1 cellular context compared by ENCODE assay signal in genomic region chr13:100214886-100215285, GRCh38.
TF ChIP-seq lines count a peak whose summit lies in the region.

No MANE protein-coding gene starts in this region.

TF ChIP-seq in IMR-90, 13 proteins besides CTCF, POLR2A, EP300 and RAD21 (continued from another document):
- TF ChIP-seq RFX5 (IDR thresholded peaks at IDR 0.05; ENCODE audit: low read depth, low read length) (no peak), NFE2L2 (IDR thresholded peaks at IDR 0.05; ENCODE audit: low read depth, low read length) (peak; percentile 81), CEBPB (IDR thresholded peaks at IDR 0.05; ENCODE audit: low read depth, low read length) (peak; percentile 24; the same call in 1 of the 2 replicates), ELK1 (IDR thresholded peaks at IDR 0.05; ENCODE audit: borderline replicate concordance, low read depth, low read length) (no peak), USF2 (IDR thresholded peaks at IDR 0.05; ENCODE audit: low read depth, low read length) (no peak), RCOR1 (IDR thresholded peaks at IDR 0.05; ENCODE audit: insufficient replicate concordance, low read length) (no peak), SMC3 (IDR thresholded peaks at IDR 0.05; ENCODE audit: low read depth, low read length) (no peak), MXI1 (IDR thresholded peaks at IDR 0.05; ENCODE audit: borderline replicate concordance, low read depth, low read length) (no peak), FOS (IDR thresholded peaks at IDR 0.05; ENCODE audit: low read depth, low read length) (peak; percentile 65)
